21 cellular contexts compared by ENCODE assay signal in the genomic region with DNA sequence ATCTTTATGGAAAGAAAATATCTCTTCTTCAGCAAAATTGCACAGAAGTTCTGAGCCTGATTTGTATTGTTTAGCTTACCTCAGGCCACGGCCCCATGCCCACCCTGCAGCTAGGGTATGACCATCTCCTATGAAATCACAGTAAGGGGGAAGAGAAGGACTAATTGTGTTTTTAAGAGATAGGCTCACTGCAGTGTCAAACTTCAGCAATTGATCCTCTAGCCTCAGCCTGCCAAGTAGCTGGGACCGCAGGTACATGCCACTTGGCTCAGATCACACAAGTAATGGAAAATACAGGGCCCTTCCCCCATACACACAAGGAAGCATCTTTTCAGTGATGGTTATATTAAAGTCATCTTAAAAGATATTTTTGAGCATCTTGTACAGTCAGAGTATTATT. TPM values are rescaled to one million over a fixed set of nuclear protein-coding genes. Genes with fewer than 3 reads are reported as not detected.
DNase-seq lines count a peak whose midpoint lies in the region; ATAC-seq, FAIRE-seq and TF ChIP-seq lines count a peak whose summit lies in the region.
"Had no signal": no experiment of that assay in that cellular context is flagged by ENCODE, and none has a peak within 500 bp of the region (broad histone marks: within the 10 kb centered on the region; RNA-seq: fewer than 3 reads in every experiment).

No MANE protein-coding gene starts in this region.

- TF ChIP-seq EP300 in H1 (IDR thresholded peaks at IDR 0.05; ENCODE audit: borderline replicate concordance in 1 of 2, low read depth in 2 of 2, low read length in 2 of 2) (no peak), stomach (IDR thresholded peaks at IDR 0.05) (no peak)

- TF ChIP-seq RAD21 in H1 (IDR thresholded peaks at IDR 0.05 in 1 of 2, conservative IDR thresholded peaks at IDR 0.05 in 1 of 2; ENCODE audit: low read depth in 2 of 2, low read length in 2 of 2) = no peak

- no peak overlapping the region for H3K9ac ChIP-seq in H1 (replicated peaks in 1 of 4; ENCODE audit: extremely low read depth in 1 of 4, low read depth in 3 of 4, low read length in 3 of 4)
- H3K9ac ChIP-seq: GM23248 had no signal

- POLR2A ChIA-PET in H1 (lab: Charles Lee; ENCODE audit: partially characterized antibody) = no interaction called here

- no peak overlapping the region for H2BK12ac ChIP-seq in H1 (ENCODE audit: low read depth, low read length)

- H3K27ac ChIP-seq in H1 (ENCODE audit: low read depth, low read length) (no peak overlapping the region), testis (no peak overlapping the region), heart left ventricle (no peak overlapping the region), stomach (no peak overlapping the region)
- H3K27ac ChIP-seq: GM23248 had no signal

- TF ChIP-seq CTCF in H1 (IDR thresholded peaks at IDR 0.05; ENCODE audit: control extremely low read depth in 1 of 3, insufficient read depth in 1 of 3, low read depth in 1 of 3, low read length in 3 of 3) (no peak), testis (IDR thresholded peaks at IDR 0.05) (no peak), heart left ventricle (IDR thresholded peaks at IDR 0.05) (no peak), stomach (IDR thresholded peaks at IDR 0.05) (no peak)

- H3K23ac ChIP-seq in H1 (ENCODE audit: insufficient read length) = no peak overlapping the region

- H3K4me3 ChIP-seq in H7 (ENCODE audit: insufficient read depth, low read depth, low read length) (no peak overlapping the region), H1 (ENCODE audit: extremely low read depth in 1 of 4, insufficient read depth in 2 of 4, low read depth in 3 of 4, low read length in 4 of 4) (no peak overlapping the region), testis (no peak overlapping the region), heart left ventricle (no peak overlapping the region), stomach (no peak overlapping the region)
- H3K4me3 ChIP-seq: GM23248 had no signal

- no peak overlapping the region for H3K18ac ChIP-seq in H1 (ENCODE audit: extremely low read depth, low read length)

- WGBS in H1 (ENCODE audit: extremely low coverage in 1 of 2, insufficient coverage in 1 of 2, insufficient read length in 1 of 2, insufficient replicate concordance in 2 of 2, low coverage in 1 of 2, low lambda C conversion rate in 2 of 2, missing lambda C conversion rate in 1 of 2), 2 experiments = 91% methylated on average over 2 of the region's 2 CpGs; no CpG with 5 or more reads in 1 of the 2 experiments
- 94% methylated on average over 2 of the region's 2 CpGs for WGBS in testis, 2 donors
- 82 to 94% (median 87%) methylated on average over 2 of the region's 2 CpGs for WGBS in heart left ventricle, 4 donors
- 83 to 93% (median 92%) methylated on average over 2 of the region's 2 CpGs for WGBS in stomach, 5 donors

- H3K4me1 ChIP-seq in H1 (replicated peaks in 1 of 4; ENCODE audit: control insufficient read depth in 3 of 4, insufficient read depth in 4 of 4, low read length in 3 of 4) (peaks cover 0 to 3% (median 0%) of the 10 kb centered on the region in 4 experiments; a peak in 1 of 7 replicates), testis (no peaks in the 10 kb centered on the region), heart left ventricle (no peaks in the 10 kb centered on the region), stomach (no peaks in the 10 kb centered on the region)
- H3K4me1 ChIP-seq: BE2C had no signal

- no peaks in the 10 kb centered on the region for H4K20me1 ChIP-seq in H1 (replicated peaks in 1 of 2; ENCODE audit: control insufficient read depth in 1 of 2, insufficient read depth in 2 of 2, low read length in 2 of 2)

- H3K56ac ChIP-seq in H1 (replicated peaks; ENCODE audit: insufficient read length, low read depth, low read length) = no peak overlapping the region

- H3K9me3 ChIP-seq in H1 (ENCODE audit: insufficient read depth in 2 of 2, low read depth in 1 of 2, low read length in 1 of 2) (no peaks in the 10 kb centered on the region), testis (no peaks in the 10 kb centered on the region), heart left ventricle (no peaks in the 10 kb centered on the region), stomach (no peaks in the 10 kb centered on the region)
- H3K9me3 ChIP-seq: BE2C had no signal

- H3K23me2 ChIP-seq in H1 (ENCODE audit: low read depth, low read length) = no peaks in the 10 kb centered on the region

- H4K8ac ChIP-seq in H1 (ENCODE audit: extremely low read depth, insufficient read depth, low read length) = no peak overlapping the region

- H3K14ac ChIP-seq in H1 (ENCODE audit: insufficient read length) = no peak overlapping the region

- H3K36me3 ChIP-seq in H7 (replicated peaks; ENCODE audit: control insufficient read depth, insufficient read depth, low read length) (no peaks in the 10 kb centered on the region), H1 (ENCODE audit: control insufficient read depth in 2 of 4, insufficient read depth in 4 of 4, low read length in 3 of 4) (no peaks in the 10 kb centered on the region), testis (ENCODE audit: low read depth, missing control alignments) (no peaks in the 10 kb centered on the region), heart left ventricle (no peaks in the 10 kb centered on the region), stomach (no peaks in the 10 kb centered on the region)
- H3K36me3 ChIP-seq: BE2C had no signal

- no peak overlapping the region for H4K5ac ChIP-seq in H1 (ENCODE audit: insufficient read length, low read depth, low read length)

- H3K4ac ChIP-seq in H1 (replicated peaks; ENCODE audit: insufficient read length, low read depth, low read length) = no peak overlapping the region

- peak; percentile 64 to 92 for TF ChIP-seq POLR2A in H1 (IDR thresholded peaks at IDR 0.05; ENCODE audit: control extremely low read depth in 1 of 2, low read depth in 2 of 2, low read length in 2 of 2)
- no peak for TF ChIP-seq POLR2A in testis (IDR thresholded peaks at IDR 0.05)
- no peak for TF ChIP-seq POLR2A in heart left ventricle (IDR thresholded peaks at IDR 0.05)
- no peak for TF ChIP-seq POLR2A in stomach (IDR thresholded peaks at IDR 0.05)

- CTCF ChIA-PET in H1 (lab: Charles Lee; ENCODE audit: partially characterized antibody) = no interaction called here

- no peak overlapping the region for H2BK120ac ChIP-seq in H1 (replicated peaks; ENCODE audit: low read depth, low read length)

- no peak overlapping the region for H3K4me2 ChIP-seq in H1 (ENCODE audit: insufficient read depth in 1 of 2, low read depth in 2 of 2, low read length in 2 of 2)

- no peak overlapping the region for H2BK20ac ChIP-seq in H1 (ENCODE audit: low read length)

- intact Hi-C loops in testis (cut with DNase I; ENCODE audit: low total_unique reads) = no loop called here
- intact Hi-C loops in heart left ventricle (cut with DNase I) = no loop called here
- intact Hi-C loops in stomach (cut with DNase I; ENCODE audit: low total_unique reads) = no loop called here

- H2BK5ac ChIP-seq in H1 (ENCODE audit: low read depth, low read length) = no peak overlapping the region

- no peak overlapping the region for H2AK5ac ChIP-seq in H1 (ENCODE audit: low read depth, low read length)

- FAIRE-seq in H1 (lab: Jason Lieb, UNC) = no peak
- FAIRE-seq: A204.1, GM12892, GM18507 had no signal

- no peaks in the 10 kb centered on the region for H3K79me1 ChIP-seq in H1 (ENCODE audit: low read depth, low read length)

- no peaks in the 10 kb centered on the region for H3K27me3 ChIP-seq in H7 (ENCODE audit: control insufficient read depth, insufficient read depth, low read length)
- no peaks in the 10 kb centered on the region for H3K27me3 ChIP-seq in H1 (replicated peaks in 1 of 4; ENCODE audit: control insufficient read depth in 3 of 4, extremely low read depth in 1 of 4, insufficient read depth in 3 of 4, low read length in 3 of 4)
- H3K27me3 ChIP-seq in testis = no peaks in the 10 kb centered on the region
- no peaks in the 10 kb centered on the region for H3K27me3 ChIP-seq in heart left ventricle
- no peaks in the 10 kb centered on the region for H3K27me3 ChIP-seq in stomach
- H3K27me3 ChIP-seq: BE2C had no signal

- no peak for ATAC-seq in heart left ventricle

- H4K91ac ChIP-seq in H1 (replicated peaks; ENCODE audit: insufficient read length, low read length) = no peak overlapping the region

- no peak overlapping the region for H2BK15ac ChIP-seq in H1 (ENCODE audit: low read length)

- DNase-seq in H7 (peak; percentile 2), HT1080 (ENCODE audit: low read depth) (peak; percentile 49), H1 (ENCODE audit: low read depth in 1 of 2, low spot score in 2 of 2) (no peak), testis (peak; percentile 12), DMS 273 (lab: John Stamatoyannopoulos, UW; ENCODE audit: unreplicated experiment) (no peak), heart left ventricle (no peak), stomach (no peak)
- DNase-seq: ACHN; BE2C; C1 segment of cervical spinal cord; CD4-positive, CD25-positive, alpha-beta regulatory T cell; CD8-positive, alpha-beta memory T cell; COR-L47; DMS79; GDM1; GM23248; H9; KG1 had no signal

- no peaks in the 10 kb centered on the region for H3K79me2 ChIP-seq in H1 (ENCODE audit: control insufficient read depth in 1 of 2, insufficient read depth in 2 of 2, low read length in 2 of 2)

- H2AFZ ChIP-seq in H1 (ENCODE audit: low read length) = no peak overlapping the region
- H2AFZ ChIP-seq: GM23248 had no signal

TF ChIP-seq in H1, 55 proteins besides CTCF, POLR2A, EP300 and RAD21 (continues in another document):
- TF ChIP-seq GTF2F1 (IDR thresholded peaks at IDR 0.05; ENCODE audit: borderline replicate concordance, low read depth, low read length) (0 out of 2 replicates have a peak, but pooled peaks have one; percentile 54), TCF12 (IDR thresholded peaks at IDR 0.05; ENCODE audit: low read depth, low read length) (no peak)

RNA-seq across cellular contexts. Expression of a gene that starts 60.0 kb away (rescaled TPM):
- total RNA-seq in H7 (2014; rRNA removed; shearing (Covaris generic)) = 26.0 and 29.8 TPM in 2 replicates
- 27.2 and 40.3 TPM in 2 replicates for total RNA-seq in HT1080 (2014; rRNA removed; shearing (Covaris generic))
- 20.4 and 22.1 TPM in 2 replicates for polyA plus RNA-seq in HT1080 (2015; cell fraction: cytosol; rRNA removed)
- 11.6 and 12.8 TPM in 2 replicates for polyA plus RNA-seq in HT1080 (2015; cell fraction: nucleus; rRNA removed)
- 89.4 and 92.5 TPM in 2 replicates for total RNA-seq in H1 (2021; fragmentation: NEBNext Ultra II Directional; extraction: Animal tissue kit (Norgen Biotek cat#: 25700))
- polyA plus RNA-seq in H1 (2011; rRNA removed) (30.4 and 36.6 TPM in 2 replicates), testis (ENCODE audit: insufficient read depth, low read depth, low replicate concordance) (47.9 TPM), heart left ventricle (10 to 100 TPM; 22.8 to 28.9 TPM), stomach (10 to 100 TPM; 11.5 to 16.2 (median 12.4) TPM)
- polyA plus RNA-seq in H1 (2011; cell fraction: cytosol; rRNA removed) = 29.3 TPM
- polyA plus RNA-seq in H1 (2011; cell fraction: nucleus; rRNA removed) = 22.1 TPM
- 71.4 to 84.8 TPM (median 83.1 TPM) in 4 replicates for polyA plus RNA-seq in H1 (2012, experiment 1 of 2)
- polyA plus RNA-seq in H1 (2012, experiment 2 of 2) = 33.9 TPM
- 96.1 TPM for polyA plus RNA-seq in H1 (2013, experiment 1 of 2)
- polyA plus RNA-seq in H1 (2013, experiment 2 of 2) = 98.9 TPM
- polyA minus RNA-seq in H1 (2011; rRNA and poly(A)+ RNA removed) = 7.6 and 16.1 TPM in 2 replicates
- 12.6 TPM for polyA minus RNA-seq in H1 (2011; cell fraction: cytosol; rRNA and poly(A)+ RNA removed)
- polyA minus RNA-seq in H1 (2011; cell fraction: nucleus; rRNA and poly(A)+ RNA removed) = 12.1 TPM
- total RNA-seq in testis (10 to 100 TPM; 17.2 to 17.5 TPM), heart left ventricle (100 to 1,000 TPM in 6 of 9 donors, 10 to 100 TPM in 3; 31.0 to 166 (median 110) TPM), stomach (10 to 100 TPM in 3 of 5 donors, 1 to 10 TPM in 1, under 1 TPM in 1; 0.89 to 25.5 (median 18.4) TPM)

Comparison
In these comparisons a context has a peak if more than half of its experiments do, and no peak if none do; other contexts are left out.
1. DNase-seq: peak in H7 (single experiment), HT1080 (single experiment) and testis (single experiment); none in H1 (0 of 2), DMS 273 (single experiment), heart left ventricle (0 of 5) and stomach (single experiment).
2. POLR2A ChIP-seq: peak in H1 (2 of 2); none in testis (single experiment), heart left ventricle (0 of 2) and stomach (0 of 4).